36 cellular contexts compared by ENCODE assay signal in genomic region chr9:111878946-111879345, GRCh38.
"Had no signal": no experiment of that assay in that cellular context is flagged by ENCODE, and none has a peak within 500 bp of the region (broad histone marks: within the 10 kb centered on the region; RNA-seq: fewer than 3 reads in every experiment).

No MANE protein-coding gene starts in this region.

- H3K27ac Mint-ChIP-seq: activated CD4-positive, alpha-beta memory T cell treated with anti-CD3 and anti-CD28 coated beads, Interleukin-2, amount 10 ng/mL, durations not matched to agents 7 days and 5 days; activated CD4-positive, alpha-beta T cell treated with anti-CD3 and anti-CD28 coated beads for 36 hours; activated CD4-positive, alpha-beta T cell treated with anti-CD3 and anti-CD28 coated beads, Interleukin-2, amount 10 ng/mL, durations not matched to agents 7 days and 5 days; activated CD8-positive, alpha-beta memory T cell treated with anti-CD3 and anti-CD28 coated beads, Interleukin-2, amount 10 ng/mL, durations not matched to agents 7 days and 5 days; activated CD8-positive, alpha-beta T cell treated with anti-CD3 and anti-CD28 coated beads, Interleukin-2, amount 10 ng/mL, durations not matched to agents 7 days and 5 days; activated naive CD4-positive, alpha-beta T cell treated with anti-CD3 and anti-CD28 coated beads for 36 hours; activated naive CD4-positive, alpha-beta T cell treated with anti-CD3 and anti-CD28 coated beads, Interleukin-2, amount 50 U/mL, for 72 hours; activated naive CD8-positive, alpha-beta T cell treated with anti-CD3 and anti-CD28 coated beads for 36 hours; activated T-cell treated with anti-CD3 and anti-CD28 coated beads, Interleukin-2, amount 50 U/mL, for 72 hours; activated T-helper 1 cell treated with anti-CD3 and anti-CD28 coated beads, Interleukin-12 subunit alpha, Interleukin-12 subunit beta, Interleukin-2, Interleukin-4 antibody, amounts not matched to agents 30 ng/mL and 10 ng/mL and 1 ng/mL, durations not matched to agents 14 hours and 24 hours and 36 hours; activated T-helper 17 cell treated with anti-CD3 and anti-CD28 coated beads, Interleukin-2, amount 50 U/mL, for 72 hours; brain; T-helper 1 cell treated with Interleukin-12 subunit alpha and Interleukin-12 subunit beta and Interleukin-4 antibody, amounts not matched to agents 30 μg/mL and 1 μg/mL, for 36 hours; T-helper 2 cell treated with Interferon-gamma antibody and Interleukin-4, amounts not matched to agents 5 μg/mL and 100 μg/mL, for 36 hours; WTC11 had no signal

- H3K27me3 Mint-ChIP-seq: activated CD4-positive, alpha-beta T cell treated with anti-CD3 and anti-CD28 coated beads for 36 hours; activated naive CD8-positive, alpha-beta T cell treated with anti-CD3 and anti-CD28 coated beads for 36 hours; activated T-helper 17 cell treated with anti-CD3 and anti-CD28 coated beads, Interleukin-2, amount 50 U/mL, for 72 hours; brain had no signal

- H3K9me3 Mint-ChIP-seq: activated T-helper 17 cell treated with anti-CD3 and anti-CD28 coated beads, Interleukin-2, amount 50 U/mL, for 72 hours; WTC11 had no signal

- H3K4me3 Mint-ChIP-seq: activated CD4-positive, alpha-beta memory T cell treated with anti-CD3 and anti-CD28 coated beads, Interleukin-2, amount 10 ng/mL, durations not matched to agents 7 days and 5 days; activated CD4-positive, alpha-beta T cell treated with anti-CD3 and anti-CD28 coated beads for 36 hours; activated CD4-positive, alpha-beta T cell treated with anti-CD3 and anti-CD28 coated beads, Interleukin-2, amount 10 ng/mL, durations not matched to agents 7 days and 5 days; activated CD8-positive, alpha-beta memory T cell treated with anti-CD3 and anti-CD28 coated beads, Interleukin-2, amount 10 ng/mL, durations not matched to agents 7 days and 5 days; activated CD8-positive, alpha-beta T cell treated with anti-CD3 and anti-CD28 coated beads, Interleukin-2, amount 10 ng/mL, durations not matched to agents 7 days and 5 days; activated naive CD4-positive, alpha-beta T cell treated with anti-CD3 and anti-CD28 coated beads for 36 hours; activated naive CD8-positive, alpha-beta T cell treated with anti-CD3 and anti-CD28 coated beads for 36 hours; activated T-cell treated with anti-CD3 and anti-CD28 coated beads, Interleukin-2, amount 50 U/mL, for 4 hours; activated T-cell treated with anti-CD3 and anti-CD28 coated beads, Interleukin-2, amount 50 U/mL, for 72 hours; activated T-helper 1 cell treated with anti-CD3 and anti-CD28 coated beads, Interleukin-12 subunit alpha, Interleukin-12 subunit beta, Interleukin-2, Interleukin-4 antibody, amounts not matched to agents 30 ng/mL and 10 ng/mL and 1 ng/mL, durations not matched to agents 14 hours and 24 hours and 36 hours; activated T-helper 17 cell treated with anti-CD3 and anti-CD28 coated beads, Interleukin-2, amount 50 U/mL, for 72 hours; brain; T-helper 1 cell treated with Interleukin-12 subunit alpha and Interleukin-12 subunit beta and Interleukin-4 antibody, amounts not matched to agents 30 μg/mL and 1 μg/mL, for 36 hours; T-helper 2 cell treated with Interferon-gamma antibody and Interleukin-4, amounts not matched to agents 5 μg/mL and 100 μg/mL, for 36 hours; WTC11 had no signal

- DNase-seq: activated CD4-positive, alpha-beta memory T cell treated with anti-CD3 and anti-CD28 coated beads, Interleukin-2, amount 10 ng/mL, durations not matched to agents 7 days and 5 days; activated CD4-positive, alpha-beta T cell treated with anti-CD3 and anti-CD28 coated beads for 1 hour; activated CD4-positive, alpha-beta T cell treated with anti-CD3 and anti-CD28 coated beads for 36 hours; activated CD4-positive, alpha-beta T cell treated with anti-CD3 and anti-CD28 coated beads for 48 hours; activated CD4-positive, alpha-beta T cell treated with anti-CD3 and anti-CD28 coated beads, Interleukin-2, amount 10 ng/mL, durations not matched to agents 7 days and 5 days; activated CD4-positive, alpha-beta T cell treated with anti-CD3 and anti-CD28 coated beads, Interleukin-2, amount 50 U/mL, for 48 hours; activated CD4-positive, CD25-positive, alpha-beta regulatory T cell; activated CD8-positive, alpha-beta memory T cell treated with anti-CD3 and anti-CD28 coated beads for 24 hours; activated CD8-positive, alpha-beta memory T cell treated with anti-CD3 and anti-CD28 coated beads, Interleukin-2, amount 10 ng/mL, durations not matched to agents 7 days and 5 days; activated CD8-positive, alpha-beta memory T cell treated with anti-CD3 and anti-CD28 coated beads, Interleukin-2, amount 50 U/mL, for 48 hours; activated CD8-positive, alpha-beta T cell treated with anti-CD3 and anti-CD28 coated beads, Interleukin-2, amount 10 ng/mL, durations not matched to agents 7 days and 5 days; activated effector memory CD4-positive, alpha-beta T cell treated with anti-CD3 and anti-CD28 coated beads, Interleukin-2, amount 50 U/mL, for 16 hours; activated gamma-delta T cell treated with Interleukin-2 at 50 U/mL for 16 hours; activated naive CD4-positive, alpha-beta T cell; activated naive CD4-positive, alpha-beta T cell treated with anti-CD3 and anti-CD28 coated beads for 36 hours; activated naive CD4-positive, alpha-beta T cell treated with anti-CD3 and anti-CD28 coated beads, Interleukin-2, amount 50 U/mL, for 16 hours; activated naive CD8-positive, alpha-beta T cell treated with anti-CD3 and anti-CD28 coated beads for 36 hours; activated T-cell treated with anti-CD3 and anti-CD28 coated beads, Interleukin-2, amount 50 U/mL, for 4 hours; activated T-cell treated with anti-CD3 and anti-CD28 coated beads, Interleukin-2, amount 50 U/mL, for 72 hours; adrenal gland; amniotic stem cell; aorta; central memory CD4-positive, alpha-beta T cell; SW 1271; T-helper 1 cell; T-helper 2 cell; T-helper 9 cell; WERI-Rb-1 had no signal

- H3K36me3 Mint-ChIP-seq: activated naive CD8-positive, alpha-beta T cell treated with anti-CD3 and anti-CD28 coated beads for 36 hours; brain; WTC11 had no signal

- H3K4me1 Mint-ChIP-seq: activated CD4-positive, alpha-beta memory T cell treated with anti-CD3 and anti-CD28 coated beads, Interleukin-2, amount 10 ng/mL, durations not matched to agents 7 days and 5 days; activated CD4-positive, alpha-beta T cell treated with anti-CD3 and anti-CD28 coated beads for 36 hours; activated CD4-positive, alpha-beta T cell treated with anti-CD3 and anti-CD28 coated beads, Interleukin-2, amount 10 ng/mL, durations not matched to agents 7 days and 5 days; activated CD8-positive, alpha-beta memory T cell treated with anti-CD3 and anti-CD28 coated beads, Interleukin-2, amount 10 ng/mL, durations not matched to agents 7 days and 5 days; activated naive CD8-positive, alpha-beta T cell treated with anti-CD3 and anti-CD28 coated beads for 36 hours; activated T-helper 17 cell treated with anti-CD3 and anti-CD28 coated beads, Interleukin-2, amount 50 U/mL, for 72 hours; brain had no signal

- H3K27ac ChIP-seq: adrenal gland, cardiac muscle cell, WERI-Rb-1 had no signal
